ENCODE assay signal across 17 cellular contexts in the genomic region with DNA sequence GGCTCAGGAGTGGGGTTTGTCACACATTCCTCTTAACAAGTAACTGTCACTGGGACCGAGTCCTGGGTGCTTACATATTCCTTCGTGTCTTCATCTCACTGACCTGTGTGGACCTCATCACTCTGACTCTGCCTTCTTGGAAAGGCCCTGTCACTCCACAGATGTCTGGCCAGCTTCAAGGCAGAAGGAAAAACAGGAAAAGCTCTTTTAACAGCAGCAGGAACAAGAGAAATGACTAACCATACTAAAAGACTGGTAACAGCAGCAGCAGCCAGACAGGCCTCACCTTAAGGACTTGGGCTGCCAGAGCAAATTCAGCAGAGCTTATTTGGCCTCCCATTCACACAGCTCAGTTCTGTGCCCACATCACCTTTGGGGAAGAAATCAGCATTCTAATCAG.
DNase-seq lines count a peak whose midpoint lies in the region; ATAC-seq and TF ChIP-seq lines count a peak whose summit lies in the region.
"Had no signal": no experiment of that assay in that cellular context is flagged by ENCODE, and none has a peak within 500 bp of the region (broad histone marks: within the 10 kb centered on the region; RNA-seq: fewer than 3 reads in every experiment).

No MANE protein-coding gene starts in this region.

- H3K4me1 ChIP-seq in sigmoid colon: peaks cover 0 to 45% (median 24%) of the 10 kb centered on the region in 4 donors
- no peaks in the 10 kb centered on the region for H3K4me1 ChIP-seq in BE2C
- H3K4me1 ChIP-seq: A549 had no signal

- POLR2A ChIA-PET in naive thymus-derived CD8-positive, alpha-beta T cell (lab: Charles Lee): no interaction called here

- H3K36me3 ChIP-seq in sigmoid colon: no peaks in the 10 kb centered on the region
- no peaks in the 10 kb centered on the region for H3K36me3 ChIP-seq in BE2C
- H3K36me3 ChIP-seq: BLaER1 treated with 17β-estradiol and CSF1 and Interleukin-3, amounts not matched to agents 10 nM and 100 nM had no signal

- no peak for DNase-seq in activated T-cell treated with anti-CD3 and anti-CD28 coated beads, Interleukin-2, amount 50 U/mL, for 72 hours
- no peak for DNase-seq in activated T-cell treated with anti-CD3 and anti-CD28 coated beads, Interleukin-2, amount 50 U/mL, for 4 hours
- no peak for DNase-seq in naive thymus-derived CD8-positive, alpha-beta T cell
- no peak for DNase-seq in effector CD8-positive, alpha-beta T cell (lab: John Stamatoyannopoulos, UW)
- DNase-seq in sigmoid colon: no peak
- no peak for DNase-seq in BE2C
- DNase-seq: DMS79, NCI-H1105, NCI-H2081 treated with DMSO at 0.1 percent for 48 hours, NCI-H446 treated with DMSO at 0.1 percent for 48 hours, NCI-H69, OCI-M1, SHP77 treated with DMSO at 0.1 percent for 48 hours had no signal

- intact Hi-C loops in sigmoid colon (cut with DNase I): loop anchor here (5.0 kb wide), 3 partner anchors 51 to 131 kb away; no protein-coding TSS in a partner anchor

- H3K4me3 Mint-ChIP-seq in activated T-cell treated with anti-CD3 and anti-CD28 coated beads, Interleukin-2, amount 50 U/mL, for 72 hours: no peak overlapping the region
- no peak overlapping the region for H3K4me3 Mint-ChIP-seq in activated T-cell treated with anti-CD3 and anti-CD28 coated beads, Interleukin-2, amount 50 U/mL, for 4 hours
- H3K4me3 Mint-ChIP-seq in activated T-helper 17 cell treated with anti-CD3 and anti-CD28 coated beads, Interleukin-2, amount 50 U/mL, for 72 hours: no peak overlapping the region
- no peak overlapping the region for H3K4me3 Mint-ChIP-seq in naive thymus-derived CD8-positive, alpha-beta T cell

- H3K4me3 ChIP-seq in sigmoid colon (no peak overlapping the region), BE2C (ENCODE audit: low read depth, low read length) (no peak overlapping the region)
- H3K4me3 ChIP-seq: A549; BLaER1 treated with 17β-estradiol and CSF1 and Interleukin-3, amounts not matched to agents 10 nM and 100 nM; K562 had no signal

- peaks cover 1 to 7% of the 10 kb centered on the region in 2 donors for H3K36me3 Mint-ChIP-seq in activated T-cell treated with anti-CD3 and anti-CD28 coated beads, Interleukin-2, amount 50 U/mL, for 72 hours (ENCODE audit: insufficient read depth in 2 of 2)
- peaks cover 33% of the 10 kb centered on the region for H3K36me3 Mint-ChIP-seq in activated T-cell treated with anti-CD3 and anti-CD28 coated beads, Interleukin-2, amount 50 U/mL, for 4 hours (ENCODE audit: insufficient read depth)
- peaks cover 68% of the 10 kb centered on the region for H3K36me3 Mint-ChIP-seq in activated T-helper 17 cell treated with anti-CD3 and anti-CD28 coated beads, Interleukin-2, amount 50 U/mL, for 72 hours (ENCODE audit: low read depth)
- H3K36me3 Mint-ChIP-seq in naive thymus-derived CD8-positive, alpha-beta T cell: peaks cover 17 to 76% (median 34%) of the 10 kb centered on the region in 3 donors

- WGBS in sigmoid colon, 2 donors: 96 to 97% methylated on average over 2 of the region's 2 CpGs

- no peak for TF ChIP-seq CTCF in sigmoid colon (IDR thresholded peaks at IDR 0.05)
- TF ChIP-seq CTCF in BE2C (IDR thresholded peaks at IDR 0.05; ENCODE audit: low read depth, low read length): no peak

- H3K27ac Mint-ChIP-seq in activated T-cell treated with anti-CD3 and anti-CD28 coated beads, Interleukin-2, amount 50 U/mL, for 72 hours: peak overlapping the region; percentile 61
- H3K27ac Mint-ChIP-seq in activated T-helper 17 cell treated with anti-CD3 and anti-CD28 coated beads, Interleukin-2, amount 50 U/mL, for 72 hours: peak overlapping the region; percentile 33
- peak overlapping the region in 6 of 10 donors; percentile 4 to 86 (median 59) for H3K27ac Mint-ChIP-seq in naive thymus-derived CD8-positive, alpha-beta T cell

- peak overlapping the region in 2 of 4 donors; percentile 1 to 63 for H3K27ac ChIP-seq in sigmoid colon
- H3K27ac ChIP-seq: A549; BLaER1 treated with 17β-estradiol and CSF1 and Interleukin-3, amounts not matched to agents 10 nM and 100 nM had no signal

- H3K9me3 Mint-ChIP-seq in activated T-cell treated with anti-CD3 and anti-CD28 coated beads, Interleukin-2, amount 50 U/mL, for 72 hours: no peaks in the 10 kb centered on the region
- no peaks in the 10 kb centered on the region for H3K9me3 Mint-ChIP-seq in activated T-cell treated with anti-CD3 and anti-CD28 coated beads, Interleukin-2, amount 50 U/mL, for 4 hours
- no peaks in the 10 kb centered on the region for H3K9me3 Mint-ChIP-seq in activated T-helper 17 cell treated with anti-CD3 and anti-CD28 coated beads, Interleukin-2, amount 50 U/mL, for 72 hours
- H3K9me3 Mint-ChIP-seq in naive thymus-derived CD8-positive, alpha-beta T cell: no peaks in the 10 kb centered on the region

- H3K9me3 ChIP-seq in sigmoid colon (no peaks in the 10 kb centered on the region), BE2C (no peaks in the 10 kb centered on the region)
- H3K9me3 ChIP-seq: A549; BLaER1 treated with 17β-estradiol and CSF1 and Interleukin-3, amounts not matched to agents 10 nM and 100 nM had no signal

- H3K27me3 ChIP-seq in sigmoid colon (no peaks in the 10 kb centered on the region), BE2C (peaks cover 9% of the 10 kb centered on the region)
- H3K27me3 ChIP-seq: BLaER1 treated with 17β-estradiol and CSF1 and Interleukin-3, amounts not matched to agents 10 nM and 100 nM had no signal

- no peak for ATAC-seq in activated T-cell treated with anti-CD3 and anti-CD28 coated beads, Interleukin-2, amount 50 U/mL, for 72 hours (replicated peaks in 1 of 2)
- ATAC-seq in activated T-cell treated with anti-CD3 and anti-CD28 coated beads, Interleukin-2, amount 50 U/mL, for 4 hours: no peak
- no peak for ATAC-seq in activated T-helper 17 cell treated with anti-CD3 and anti-CD28 coated beads, Interleukin-2, amount 50 U/mL, for 72 hours (replicated peaks)
- no peak for ATAC-seq in naive thymus-derived CD8-positive, alpha-beta T cell
- ATAC-seq: A549, K562 had no signal

- H3K27me3 Mint-ChIP-seq in activated T-cell treated with anti-CD3 and anti-CD28 coated beads, Interleukin-2, amount 50 U/mL, for 72 hours (ENCODE audit: low read depth): no peaks in the 10 kb centered on the region
- H3K27me3 Mint-ChIP-seq in activated T-cell treated with anti-CD3 and anti-CD28 coated beads, Interleukin-2, amount 50 U/mL, for 4 hours (ENCODE audit: low read depth): no peaks in the 10 kb centered on the region
- H3K27me3 Mint-ChIP-seq in activated T-helper 17 cell treated with anti-CD3 and anti-CD28 coated beads, Interleukin-2, amount 50 U/mL, for 72 hours: no peaks in the 10 kb centered on the region
- H3K27me3 Mint-ChIP-seq in naive thymus-derived CD8-positive, alpha-beta T cell: no peaks in the 10 kb centered on the region

- TF ChIP-seq POLR2A in sigmoid colon (IDR thresholded peaks at IDR 0.05): no peak

- peaks cover 7% of the 10 kb centered on the region for H3K4me1 Mint-ChIP-seq in activated T-cell treated with anti-CD3 and anti-CD28 coated beads, Interleukin-2, amount 50 U/mL, for 72 hours (ENCODE audit: low read depth)
- H3K4me1 Mint-ChIP-seq in activated T-cell treated with anti-CD3 and anti-CD28 coated beads, Interleukin-2, amount 50 U/mL, for 4 hours (ENCODE audit: low read depth): no peaks in the 10 kb centered on the region
- peaks cover 3% of the 10 kb centered on the region for H3K4me1 Mint-ChIP-seq in activated T-helper 17 cell treated with anti-CD3 and anti-CD28 coated beads, Interleukin-2, amount 50 U/mL, for 72 hours
- H3K4me1 Mint-ChIP-seq in naive thymus-derived CD8-positive, alpha-beta T cell: peaks cover 1 to 27% (median 7%) of the 10 kb centered on the region in 4 donors

- TF ChIP-seq EP300 in sigmoid colon (IDR thresholded peaks at IDR 0.05): no peak
